Comparison of ENCODE assay signal across 1 cellular context in the genomic region with DNA sequence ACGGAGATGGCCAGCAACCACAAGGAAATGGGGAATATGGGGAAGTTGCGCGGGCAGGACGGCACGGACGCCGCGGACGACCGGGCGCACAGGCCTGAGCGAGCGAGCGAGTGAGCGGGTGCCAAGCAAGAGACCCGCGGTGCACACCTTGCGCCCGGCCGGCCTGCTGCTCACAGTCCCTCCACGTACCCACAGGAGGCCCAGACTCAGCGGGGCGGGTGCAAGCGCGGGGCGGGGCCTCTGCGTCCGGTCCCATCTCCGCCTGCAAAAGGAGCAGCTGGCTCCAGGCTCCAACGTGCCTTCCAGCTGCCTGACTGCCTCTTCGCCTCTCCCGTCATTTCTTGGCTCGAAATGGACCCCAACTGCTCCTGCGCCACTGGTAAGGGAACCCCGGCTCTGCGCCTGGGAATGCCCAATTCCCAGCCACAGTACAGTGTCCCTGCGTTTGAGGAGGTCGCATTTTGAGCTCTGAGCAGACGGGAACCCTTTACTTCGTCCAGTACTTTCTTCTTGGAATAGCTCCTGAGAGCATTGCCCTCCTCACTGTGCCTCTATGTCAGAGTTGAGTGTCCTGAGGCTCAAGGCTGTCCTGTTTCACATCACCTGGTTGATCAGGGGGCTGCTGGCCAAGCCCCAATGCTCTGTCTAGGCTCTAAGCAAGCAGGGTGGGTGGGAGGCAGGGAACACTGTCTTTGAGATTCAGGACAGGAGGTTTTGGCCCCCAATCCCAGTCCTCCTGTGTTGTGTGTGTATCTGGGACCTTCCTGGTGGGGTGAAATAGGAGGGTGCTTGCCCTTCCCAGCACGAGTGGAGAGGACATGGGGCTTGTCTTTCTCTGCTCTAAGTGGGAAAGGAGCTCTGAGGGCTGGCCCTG.
TF ChIP-seq lines count a peak whose summit lies in the region.

No MANE protein-coding gene starts in this region.

TF ChIP-seq in SK-N-SH, 30 proteins besides CTCF, POLR2A, EP300 and RAD21:
- no peak for TF ChIP-seq TEAD4 (IDR thresholded peaks at IDR 0.05; ENCODE audit: borderline replicate concordance, insufficient read depth)
- TF ChIP-seq FOSL2 (IDR thresholded peaks at IDR 0.05; ENCODE audit: borderline replicate concordance, low read depth): no peak
- no peak for TF ChIP-seq JUND (IDR thresholded peaks at IDR 0.05)
- TF ChIP-seq ELF1 (IDR thresholded peaks at IDR 0.05): no peak
- no peak for TF ChIP-seq POLR2AphosphoS5 (IDR thresholded peaks at IDR 0.05; ENCODE audit: low read depth, low read length)
- TF ChIP-seq NFIC (IDR thresholded peaks at IDR 0.05; ENCODE audit: borderline replicate concordance): no peak
